In the genomic region with DNA sequence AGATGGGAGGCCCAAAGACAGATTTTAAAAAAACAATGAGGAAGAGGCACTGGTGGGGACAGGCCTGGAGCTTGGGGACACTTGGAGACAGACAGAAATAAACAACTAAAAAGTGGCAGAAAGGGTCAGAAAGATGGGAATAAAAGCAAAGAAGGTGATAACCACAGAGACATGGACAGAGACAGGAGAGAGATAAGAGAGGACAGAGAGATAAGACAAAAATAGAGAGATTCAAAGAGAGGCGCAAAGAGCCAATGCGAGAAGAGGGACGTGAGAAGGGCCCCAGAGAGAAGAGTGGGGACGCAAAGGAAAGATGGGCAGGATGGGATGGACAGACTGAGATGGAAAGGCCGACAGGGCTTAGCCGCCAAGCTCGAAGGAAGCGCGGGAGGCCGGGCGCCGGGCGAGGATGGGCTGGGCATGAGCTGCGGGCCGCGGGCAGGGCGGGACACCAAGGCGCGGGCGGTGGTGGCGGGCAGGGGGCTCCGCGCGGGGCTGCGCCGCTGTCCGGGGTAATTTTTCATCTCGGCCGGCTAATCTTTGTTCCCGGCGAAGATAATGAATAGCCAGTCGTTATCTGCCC, we compare ENCODE assay signal across 15 cellular contexts. TPM values are rescaled to one million over a fixed set of nuclear protein-coding genes. Genes with fewer than 3 reads are reported as not detected.
DNase-seq lines count a peak whose midpoint lies in the region; ATAC-seq and TF ChIP-seq lines count a peak whose summit lies in the region.
"Had no signal": no experiment of that assay in that cellular context is flagged by ENCODE, and none has a peak within 500 bp of the region (broad histone marks: within the 10 kb centered on the region; RNA-seq: fewer than 3 reads in every experiment).

No MANE protein-coding gene starts in this region.

- CTCF ChIA-PET in MCF 10A (lab: Yijun Ruan, JAX) (interaction anchor here (0.6 to 1.3 kb wide), 8 partner anchors 9 to 412 kb away, joined by 3 to 4 read pairs (median 3); no protein-coding TSS in a partner anchor), mammary epithelial cell (lab: Charles Lee; ENCODE audit: low non-redundant PET) (no interaction called here)

- no peak overlapping the region for H3K9ac ChIP-seq in mammary epithelial cell (ENCODE audit: insufficient read depth, low read length)

- H3K27me3 Mint-ChIP-seq in MCF 10A (ENCODE audit: insufficient read depth, unreplicated experiment): peaks cover 30% of the 10 kb centered on the region
- peaks cover 52% of the 10 kb centered on the region for H3K27me3 Mint-ChIP-seq in activated T-helper 17 cell treated with anti-CD3 and anti-CD28 coated beads, Interleukin-2, amount 50 U/mL, for 72 hours
- peaks cover 51 to 85% (median 81%) of the 10 kb centered on the region in 3 donors for H3K27me3 Mint-ChIP-seq in naive B cell

- H3K27ac Mint-ChIP-seq in MCF 10A (ENCODE audit: low read depth, unreplicated experiment): no peak overlapping the region
- H3K27ac Mint-ChIP-seq in activated T-helper 17 cell treated with anti-CD3 and anti-CD28 coated beads, Interleukin-2, amount 50 U/mL, for 72 hours: no peak overlapping the region
- H3K27ac Mint-ChIP-seq in naive B cell: peak overlapping the region in 2 of 6 donors; percentile 5 to 11
- H3K27ac Mint-ChIP-seq: activated naive CD4-positive, alpha-beta T cell treated with anti-CD3 and anti-CD28 coated beads for 36 hours had no signal

- H3K36me3 ChIP-seq in mammary epithelial cell (ENCODE audit: insufficient read depth, low read length) (no peaks in the 10 kb centered on the region), transverse colon (no peaks in the 10 kb centered on the region)

- H3K27ac ChIP-seq in mammary epithelial cell (ENCODE audit: insufficient read depth, low read depth, low read length) (no peak overlapping the region), transverse colon (no peak overlapping the region)
- H3K27ac ChIP-seq: esophagus muscularis mucosa had no signal

- ATAC-seq in activated T-helper 17 cell treated with anti-CD3 and anti-CD28 coated beads, Interleukin-2, amount 50 U/mL, for 72 hours (replicated peaks): no peak
- no peak for ATAC-seq in naive B cell (ENCODE audit: low read depth in 2 of 2)
- no peak for ATAC-seq in GM21576 (IDR thresholded peaks at IDR 0.05; ENCODE audit: unreplicated experiment)

- TF ChIP-seq EP300 in transverse colon (IDR thresholded peaks at IDR 0.05; ENCODE audit: low read depth): no peak

- H3K27me3 ChIP-seq in mammary epithelial cell (ENCODE audit: insufficient read depth, low read length) (peaks cover 35% of the 10 kb centered on the region), transverse colon (peaks cover 100% of the 10 kb centered on the region)

- no peak overlapping the region for H2AFZ ChIP-seq in mammary epithelial cell (ENCODE audit: low read depth, low read length)

- H3K4me3 Mint-ChIP-seq in MCF 10A (ENCODE audit: unreplicated experiment) (peak overlapping the region; percentile 5), naive B cell (peak overlapping the region; percentile 13 to 88 (median 50))
- peak overlapping the region; percentile 12 for H3K4me3 Mint-ChIP-seq in activated T-helper 17 cell treated with anti-CD3 and anti-CD28 coated beads, Interleukin-2, amount 50 U/mL, for 72 hours
- H3K4me3 Mint-ChIP-seq: activated naive CD4-positive, alpha-beta T cell treated with anti-CD3 and anti-CD28 coated beads for 36 hours had no signal

- H3K9me3 Mint-ChIP-seq in MCF 10A (ENCODE audit: unreplicated experiment) (no peaks in the 10 kb centered on the region), naive B cell (peaks cover 0 to 3% (median 0%) of the 10 kb centered on the region in 7 donors)
- H3K9me3 Mint-ChIP-seq in activated T-helper 17 cell treated with anti-CD3 and anti-CD28 coated beads, Interleukin-2, amount 50 U/mL, for 72 hours: no peaks in the 10 kb centered on the region
- H3K9me3 Mint-ChIP-seq: activated naive CD4-positive, alpha-beta T cell treated with anti-CD3 and anti-CD28 coated beads for 36 hours had no signal

- DNase-seq in MCF 10A (ENCODE audit: unreplicated experiment) (no peak), mammary epithelial cell (no peak), naive B cell (no peak), ureter (ENCODE audit: low spot score) (peak; percentile 44), transverse colon (no peak), NAMALWA (ENCODE audit: low spot score) (no peak)
- DNase-seq: activated naive CD4-positive, alpha-beta T cell treated with anti-CD3 and anti-CD28 coated beads for 36 hours; hippocampal formation had no signal

- POLR2A ChIA-PET in MCF 10A (lab: Yijun Ruan, JAX): no interaction called here

- no peaks in the 10 kb centered on the region for H4K20me1 ChIP-seq in mammary epithelial cell (ENCODE audit: insufficient read depth, low read length)

- 95% methylated on average over 16 of the region's 32 CpGs for WGBS in mammary epithelial cell (ENCODE audit: low coverage, missing lambda C conversion rate)
- 30 to 56% methylated on average over 17 to 32 of the region's 32 CpGs for WGBS in transverse colon (ENCODE audit: low coverage in 1 of 2), 2 donors

- in situ Hi-C loops in mammary epithelial cell (cut with MboI; ENCODE audit: low sequenced_read_pairs in 2 of 2) (no loop called here), transverse colon (cut with MboI; ENCODE audit: low pct_ligation_motif_present in 1 of 4, low pct_unique_long_range_greater_than_20kb in 1 of 4, low sequenced_read_pairs in 3 of 4) (loop anchor here in 2 of 4 donors (25.0 kb wide), 2 partner anchors 334 to 409 kb away; a partner anchor contains a TSS)

- H3K36me3 Mint-ChIP-seq in MCF 10A (ENCODE audit: insufficient read depth, unreplicated experiment) (no peaks in the 10 kb centered on the region), naive B cell (peaks cover 4 to 8% of the 10 kb centered on the region in 2 donors)
- H3K36me3 Mint-ChIP-seq in activated T-helper 17 cell treated with anti-CD3 and anti-CD28 coated beads, Interleukin-2, amount 50 U/mL, for 72 hours (ENCODE audit: low read depth): no peaks in the 10 kb centered on the region

- H3K4me1 Mint-ChIP-seq in MCF 10A (ENCODE audit: insufficient read depth, unreplicated experiment) (no peaks in the 10 kb centered on the region), naive B cell (peaks cover 12 to 24% (median 13%) of the 10 kb centered on the region in 3 donors)
- no peaks in the 10 kb centered on the region for H3K4me1 Mint-ChIP-seq in activated T-helper 17 cell treated with anti-CD3 and anti-CD28 coated beads, Interleukin-2, amount 50 U/mL, for 72 hours

- intact Hi-C loops in MCF 10A (cut with micrococcal nuclease) (loop anchor here (5.0 kb wide), 1 partner anchor 399 kb away; no protein-coding TSS in a partner anchor), mammary epithelial cell (cut with micrococcal nuclease) (loop anchor here (5.0 kb wide), 1 partner anchor 269 kb away; no protein-coding TSS in a partner anchor), transverse colon (cut with DNase I; ENCODE audit: low total_unique reads) (loop anchor here (5.0 kb wide), 1 partner anchor 64 kb away; no protein-coding TSS in a partner anchor)

- H3K4me3 ChIP-seq in mammary epithelial cell (replicated peaks in 1 of 3; ENCODE audit: insufficient read depth in 1 of 3, low read depth in 2 of 3, low read length in 3 of 3) (no peak overlapping the region), transverse colon (no peak overlapping the region)
- H3K4me3 ChIP-seq: HAP-1 had no signal

- TF ChIP-seq CTCF in MCF 10A (IDR thresholded peaks at IDR 0.05; ENCODE audit: unreplicated experiment): no peak
- TF ChIP-seq CTCF in mammary epithelial cell (conservative IDR thresholded peaks at IDR 0.05 in 1 of 2, IDR thresholded peaks at IDR 0.05 in 1 of 2; ENCODE audit: extremely low read depth in 1 of 2, insufficient read depth in 1 of 2, low read depth in 1 of 2, low read length in 2 of 2): no peak
- TF ChIP-seq CTCF in transverse colon (IDR thresholded peaks at IDR 0.05): no peak

- TF ChIP-seq POLR2A in transverse colon (IDR thresholded peaks at IDR 0.05): no peak

- dilution Hi-C loops in mammary epithelial cell (cut with HindIII; ENCODE audit: low sequenced_read_pairs): no loop called here

- no peaks in the 10 kb centered on the region for H3K79me2 ChIP-seq in mammary epithelial cell (ENCODE audit: insufficient read depth, low read length)

- BruUV-seq in MCF 10A (replicated peaks; lab: Mats Ljungman, UMichigan) (no TSS peak), mammary epithelial cell (replicated peaks; lab: Mats Ljungman, UMichigan) (no TSS peak)

- H3K9me3 ChIP-seq in mammary epithelial cell (replicated peaks; ENCODE audit: insufficient read depth, low read length) (no peaks in the 10 kb centered on the region), transverse colon (no peaks in the 10 kb centered on the region)
- H3K9me3 ChIP-seq: esophagus muscularis mucosa, HAP-1 had no signal

- H3K4me1 ChIP-seq in mammary epithelial cell (ENCODE audit: insufficient read depth, low read length) (peaks cover 6% of the 10 kb centered on the region), transverse colon (peaks cover 9 to 19% (median 18%) of the 10 kb centered on the region in 4 donors)

- no peak overlapping the region for H3K4me2 ChIP-seq in mammary epithelial cell (ENCODE audit: insufficient read depth, low read depth, low read length)

RNA-seq across cellular contexts. Expression of a gene that starts 3.1 kb away (rescaled TPM):
- total RNA-seq in MCF 10A (2022) (0.51 and 0.56 TPM in 2 replicates), mammary epithelial cell (not detected), ureter (57.8 TPM), transverse colon (1 to 10 TPM; 1.8 to 8.2 (median 2.9) TPM)
- polyA plus RNA-seq in mammary epithelial cell (0.10 TPM), naive B cell (ENCODE audit: low read depth in 6 of 6) (under 1 TPM in 3 of 6 donors, not detected in 3; 0.21 to 0.49 (median 0.28) TPM)
- polyA minus RNA-seq in mammary epithelial cell: not detected
- total RNA-seq in activated T-helper 17 cell treated with anti-CD3 and anti-CD28 coated beads, Interleukin-2, amount 50 U/mL, for 72 hours: 1 to 10 TPM in 1 of 2 donors, under 1 TPM in 1; 0.17 to 1.1 TPM

RNA-seq across cellular contexts. Expression of a gene that starts 29.4 kb away (rescaled TPM):
- total RNA-seq in MCF 10A (2022) (not detected in 2 replicates), mammary epithelial cell (not detected), ureter (not detected), transverse colon (not detected)
- polyA plus RNA-seq in mammary epithelial cell (not detected), naive B cell (ENCODE audit: low read depth in 6 of 6) (not detected)
- polyA minus RNA-seq in mammary epithelial cell: not detected
- total RNA-seq in activated T-helper 17 cell treated with anti-CD3 and anti-CD28 coated beads, Interleukin-2, amount 50 U/mL, for 72 hours: not detected
- total RNA-seq: activated naive CD4-positive, alpha-beta T cell treated with anti-CD3 and anti-CD28 coated beads for 36 hours; cerebellum; esophagus muscularis mucosa; liver; SK-MEL-5 had no signal
- polyA plus RNA-seq: liver had no signal
